ENCODE assay signal across 13 cellular contexts in genomic region chr2:207771421-207771820, GRCh38. TPM values are rescaled to one million over a fixed set of nuclear protein-coding genes. Genes with fewer than 3 reads are reported as not detected.
DNase-seq lines count a peak whose midpoint lies in the region; ATAC-seq, FAIRE-seq and TF ChIP-seq lines count a peak whose summit lies in the region.
"Had no signal": no experiment of that assay in that cellular context is flagged by ENCODE, and none has a peak within 500 bp of the region (broad histone marks: within the 10 kb centered on the region; RNA-seq: fewer than 3 reads in every experiment).

No MANE protein-coding gene starts in this region.

- H3K4me3 ChIP-seq in Peyer's patch = peak overlapping the region in 2 of 4 donors; percentile 86 to 95
- peak overlapping the region; percentile 61 for H3K4me3 ChIP-seq in iPS-15b (ENCODE audit: low read depth, low read length)
- peak overlapping the region in 1 of 2 donors; percentile 99 for H3K4me3 ChIP-seq in small intestine (ENCODE audit: low read depth in 1 of 2, low read length in 2 of 2)

- peak in 1 of 2 donors; percentile 18 for TF ChIP-seq POLR2A in Peyer's patch (IDR thresholded peaks at IDR 0.05)

- peak overlapping the region; percentile 42; the same call in 1 of the 2 replicates for H3K9ac ChIP-seq in ES-I3 (ENCODE audit: low read depth, low read length)
- no peak overlapping the region for H3K9ac ChIP-seq in iPS-15b (ENCODE audit: low read depth, low read length)

- TF ChIP-seq CTCF in Peyer's patch (IDR thresholded peaks at IDR 0.05) (no peak), foreskin keratinocyte (conservative IDR thresholded peaks at IDR 0.05) (no peak)

- 42 to 72% (median 51%) methylated on average over 14 of the region's 14 CpGs for WGBS in small intestine, 3 donors

- H3K4me1 ChIP-seq in ES-I3 (ENCODE audit: insufficient read depth, low read length) (peaks cover 20% of the 10 kb centered on the region), Peyer's patch (peaks cover 0 to 29% (median 10%) of the 10 kb centered on the region in 4 donors), iPS-15b (ENCODE audit: control insufficient read depth, insufficient read depth, low read length) (peaks cover 2% of the 10 kb centered on the region), small intestine (ENCODE audit: control insufficient read depth in 2 of 2, insufficient read depth in 1 of 2, low read depth in 1 of 2, low read length in 1 of 2) (peaks cover 2 to 6% of the 10 kb centered on the region in 2 donors), foreskin keratinocyte (no peaks in the 10 kb centered on the region)

- no peak for ATAC-seq in GM21360 (IDR thresholded peaks at IDR 0.05; ENCODE audit: unreplicated experiment)
- no peak for ATAC-seq in foreskin keratinocyte

- H3K27me3 ChIP-seq in Peyer's patch = no peaks in the 10 kb centered on the region
- no peaks in the 10 kb centered on the region for H3K27me3 ChIP-seq in iPS-15b (ENCODE audit: control insufficient read depth, insufficient read depth, low read length)
- no peaks in the 10 kb centered on the region for H3K27me3 ChIP-seq in small intestine (ENCODE audit: control insufficient read depth in 2 of 2, insufficient read depth in 2 of 2, low read length in 2 of 2)
- no peaks in the 10 kb centered on the region for H3K27me3 ChIP-seq in foreskin keratinocyte
- H3K27me3 ChIP-seq: ascending aorta had no signal

- peak overlapping the region; percentile 66 to 97 (median 92) for H3K27ac ChIP-seq in Peyer's patch
- H3K27ac ChIP-seq in small intestine (ENCODE audit: low read depth in 1 of 2, low read length in 1 of 2) = peak overlapping the region; percentile 83 to 93
- no peak overlapping the region for H3K27ac ChIP-seq in foreskin keratinocyte
- H3K27ac ChIP-seq: HL-60 had no signal

- FAIRE-seq in small intestine (lab: Jason Lieb, UNC) = no peak
- FAIRE-seq: endometrium had no signal

- peak in 1 of 3 donors; percentile 56 for DNase-seq in Peyer's patch
- DNase-seq in small intestine = peak; percentile 88
- DNase-seq in putamen (ENCODE audit: low spot score) = no peak
- no peak for DNase-seq in foreskin keratinocyte
- no peak for DNase-seq in pons (ENCODE audit: low spot score)
- DNase-seq: NCI-H1048, T-helper 1 cell had no signal

- no peaks in the 10 kb centered on the region for H3K9me3 ChIP-seq in ES-I3 (ENCODE audit: control insufficient read depth, insufficient read depth, low read length)
- H3K9me3 ChIP-seq in Peyer's patch = no peaks in the 10 kb centered on the region
- H3K9me3 ChIP-seq in iPS-15b (ENCODE audit: control insufficient read depth, insufficient read depth, low read length) = no peaks in the 10 kb centered on the region
- no peaks in the 10 kb centered on the region for H3K9me3 ChIP-seq in small intestine (ENCODE audit: control insufficient read depth, low read depth)
- H3K9me3 ChIP-seq: ascending aorta had no signal

- H3K36me3 ChIP-seq in ES-I3 (ENCODE audit: insufficient read depth, low read length) (no peaks in the 10 kb centered on the region), Peyer's patch (peaks cover 0 to 13% (median 0%) of the 10 kb centered on the region in 3 donors), iPS-15b (ENCODE audit: control insufficient read depth, insufficient read depth, low read length) (peaks cover 15% of the 10 kb centered on the region), small intestine (ENCODE audit: control insufficient read depth in 2 of 2, insufficient read depth in 2 of 2, low read length in 2 of 2) (peaks cover 0 to 4% of the 10 kb centered on the region in 2 donors)

RNA-seq across cellular contexts. Expression of gene FZD5, which starts 1.7 kb away (rescaled TPM):
- 10 to 100 TPM; 11.6 to 81.4 (median 63.8) TPM for total RNA-seq in Peyer's patch
- polyA plus RNA-seq in small intestine = 10 to 100 TPM in 2 of 3 donors, 1 to 10 TPM in 1; 8.7 to 18.5 (median 10.3) TPM
- 3.6 and 4.3 TPM in 2 replicates for total RNA-seq in foreskin keratinocyte
- polyA plus RNA-seq in foreskin keratinocyte = 0.95 and 1.3 TPM in 2 replicates

RNA-seq across cellular contexts. Expression of gene CCNYL1, which starts 60.0 kb away (rescaled TPM):
- total RNA-seq in Peyer's patch (10 to 100 TPM; 11.6 to 22.6 (median 18.4) TPM), foreskin keratinocyte (20.8 and 22.5 TPM in 2 replicates)
- polyA plus RNA-seq in small intestine (10 to 100 TPM in 2 of 3 donors, 1 to 10 TPM in 1; 8.2 to 15.2 (median 15.1) TPM), foreskin keratinocyte (11.4 and 12.9 TPM in 2 replicates)
